In genomic region chr1:154556422-154556821, GRCh38 we compare ENCODE assay signal across 7 cellular contexts. TPM values are rescaled to one million over a fixed set of nuclear protein-coding genes. Genes with fewer than 3 reads are reported as not detected.
DNase-seq lines count a peak whose midpoint lies in the region; ATAC-seq, FAIRE-seq and TF ChIP-seq lines count a peak whose summit lies in the region.
"Had no signal": no experiment of that assay in that cellular context is flagged by ENCODE, and none has a peak within 500 bp of the region (broad histone marks: within the 10 kb centered on the region; RNA-seq: fewer than 3 reads in every experiment).

No MANE protein-coding gene starts in this region.

- H3K27ac ChIP-seq in A549: peak overlapping the region in 1 of 2 experiments; percentile 96; a peak in 2 of 6 replicates
- no peak overlapping the region for H3K27ac ChIP-seq in prostate gland

- TF ChIP-seq EP300 in A549 (IDR thresholded peaks at IDR 0.05): no peak

- no peak for TF ChIP-seq CTCF in A549 (IDR thresholded peaks at IDR 0.05)
- TF ChIP-seq CTCF in prostate gland (IDR thresholded peaks at IDR 0.05): no peak

- ATAC-seq in A549 (no peak), HG02884 (IDR thresholded peaks at IDR 0.05; ENCODE audit: unreplicated experiment) (no peak)

- H3K4me3 ChIP-seq in A549 (peak overlapping the region; percentile 85; the same call in 2 of the 3 replicates), iPS-15b (ENCODE audit: low read depth, low read length) (peak overlapping the region; percentile 87), prostate gland (peak overlapping the region in 1 of 2 donors; percentile 85)

- peaks cover 16% of the 10 kb centered on the region for H3K4me1 ChIP-seq in A549
- peaks cover 13% of the 10 kb centered on the region for H3K4me1 ChIP-seq in iPS-15b (ENCODE audit: control insufficient read depth, insufficient read depth, low read length)
- peaks cover 6% of the 10 kb centered on the region for H3K4me1 ChIP-seq in prostate gland (replicated peaks)

- no peak for TF ChIP-seq RAD21 in A549 (conservative IDR thresholded peaks at IDR 0.05 in 1 of 2, IDR thresholded peaks at IDR 0.05 in 1 of 2)

- POLR2A ChIA-PET in A549 (lab: Yijun Ruan, JAX): no interaction called here

- H3K9ac ChIP-seq in iPS-15b (ENCODE audit: low read depth, low read length): no peak overlapping the region

- H3K27me3 ChIP-seq in iPS-15b (ENCODE audit: control insufficient read depth, insufficient read depth, low read length): no peaks in the 10 kb centered on the region
- H3K27me3 ChIP-seq in prostate gland (replicated peaks; ENCODE audit: insufficient read depth): no peaks in the 10 kb centered on the region

- peak overlapping the region; percentile 96 for H3K4me2 ChIP-seq in A549

- intact Hi-C loops in prostate gland (cut with DNase I): loop anchor here (10.0 kb wide), 2 partner anchors 152 to 508 kb away; partner anchors contain the start of genes EFNA4 and IL6R

- no peak for FAIRE-seq in A549 (lab: Jason Lieb, UNC)

- TF ChIP-seq POLR2A in A549 (IDR thresholded peaks at IDR 0.05; ENCODE audit: low read length): no peak
- TF ChIP-seq POLR2A in prostate gland (IDR thresholded peaks at IDR 0.05): no peak

- WGBS in A549 (ENCODE audit: missing lambda C conversion rate): 66% methylated on average over 4 of the region's 4 CpGs
- 19% methylated on average over 4 of the region's 4 CpGs for WGBS in prostate gland

- peaks cover 36% of the 10 kb centered on the region for H3K36me3 ChIP-seq in iPS-15b (ENCODE audit: control insufficient read depth, insufficient read depth, low read length)
- peaks cover 20 to 38% of the 10 kb centered on the region in 2 donors for H3K36me3 ChIP-seq in prostate gland

- H3K9me3 ChIP-seq in A549 (no peaks in the 10 kb centered on the region), iPS-15b (ENCODE audit: control insufficient read depth, insufficient read depth, low read length) (no peaks in the 10 kb centered on the region), prostate gland (no peaks in the 10 kb centered on the region)

- CTCF ChIA-PET in A549 (lab: Yijun Ruan, JAX): interaction anchor here (0.6 to 3.7 kb wide), 6 partner anchors 11 to 222 kb away, joined by 3 to 24 read pairs (median 3); no protein-coding TSS in a partner anchor

- DNase-seq in A549 (ENCODE audit: low read depth in 1 of 2, low spot score in 1 of 2) (no peak), RPMI7951 (ENCODE audit: low read depth) (peak; percentile 28), prostate gland (ENCODE audit: low spot score) (no peak), iPS-NIHi11 (ENCODE audit: low spot score) (no peak)

TF ChIP-seq in A549, 52 proteins besides CTCF, POLR2A, EP300 and RAD21:
- TF ChIP-seq MAFK (IDR thresholded peaks at IDR 0.05; ENCODE audit: partially characterized antibody) (no peak), TFCP2L1 (CRISPR knock-in tag; IDR thresholded peaks at IDR 0.05) (no peak), TP53 (CRISPR knock-in tag; IDR thresholded peaks at IDR 0.05) (no peak), PHF8 (IDR thresholded peaks at IDR 0.05; ENCODE audit: borderline replicate concordance, low read depth) (no peak), CHD4 (IDR thresholded peaks at IDR 0.05; ENCODE audit: borderline replicate concordance) (no peak), ZC3H11A (IDR thresholded peaks at IDR 0.05) (no peak), PBX3 (IDR thresholded peaks at IDR 0.05) (no peak), FOSB (CRISPR knock-in tag; IDR thresholded peaks at IDR 0.05) (no peak), HOXA7 (CRISPR knock-in tag; IDR thresholded peaks at IDR 0.05) (no peak), RARB (CRISPR knock-in tag; IDR thresholded peaks at IDR 0.05) (no peak), SMC3 (IDR thresholded peaks at IDR 0.05) (no peak), ATOH8 (CRISPR knock-in tag; IDR thresholded peaks at IDR 0.05; ENCODE audit: low read depth) (no peak), NPAS2 (CRISPR knock-in tag; IDR thresholded peaks at IDR 0.05; ENCODE audit: borderline replicate concordance) (no peak), BHLHE40 (IDR thresholded peaks at IDR 0.05; ENCODE audit: low read depth, low read length) (no peak), FOXS1 (CRISPR knock-in tag; IDR thresholded peaks at IDR 0.05) (no peak), ZNF302 (CRISPR knock-in tag; IDR thresholded peaks at IDR 0.05) (no peak), USF2 (IDR thresholded peaks at IDR 0.05) (no peak), MYC (IDR thresholded peaks at IDR 0.05; ENCODE audit: borderline replicate concordance, low read length) (no peak)

RNA-seq across cellular contexts. Expression of gene UBE2Q1, which starts 2.0 kb away (rescaled TPM):
- 17.6 and 26.6 TPM in 2 replicates for polyA plus RNA-seq in A549 (2011; rRNA removed)
- 7.9 and 10.6 TPM in 2 replicates for polyA plus RNA-seq in A549 (2012; cell fraction: cytosol; rRNA removed)
- 5.3 and 11.3 TPM in 2 replicates for polyA plus RNA-seq in A549 (2012; cell fraction: nucleus; rRNA removed)
- polyA plus RNA-seq in A549 (2017; fragmentation: RNase III; extraction: RNeasy Plus Mini Kit Qiagen cat#74134 plus additional on column Dnase treatment): 41.9 to 49.7 TPM (median 47.2 TPM) in 3 replicates
- polyA minus RNA-seq in A549 (2011; rRNA and poly(A)+ RNA removed): 12.5 and 20.9 TPM in 2 replicates
- 15.1 and 24.2 TPM in 2 replicates for total RNA-seq in RPMI7951 (2014; rRNA removed; shearing (Covaris generic))
- total RNA-seq in prostate gland: 10 to 100 TPM; 24.7 to 43.7 TPM

RNA-seq across cellular contexts. Expression of gene CHRNB2, which starts 11.2 kb away (rescaled TPM):
- polyA plus RNA-seq in A549 (2011; rRNA removed) (0.21 and 0.36 TPM in 2 replicates), A549 (2017; fragmentation: RNase III; extraction: RNeasy Plus Mini Kit Qiagen cat#74134 plus additional on column Dnase treatment) (0.21 to 0.28 TPM (median 0.25 TPM) in 3 replicates)
- polyA plus RNA-seq in A549 (2012; cell fraction: cytosol; rRNA removed): 0.17 and 0.30 TPM in 2 replicates
- polyA plus RNA-seq in A549 (2012; cell fraction: nucleus; rRNA removed): 0.43 and 0.52 TPM in 2 replicates
- 0.66 and 0.97 TPM in 2 replicates for polyA minus RNA-seq in A549 (2011; rRNA and poly(A)+ RNA removed)
- 0.10 TPM in 1 of 2 replicates, not detected in the other for total RNA-seq in RPMI7951 (2014; rRNA removed; shearing (Covaris generic))
- total RNA-seq in prostate gland: under 1 TPM; 0.05 to 0.74 TPM
- total RNA-seq: subcutaneous adipose tissue had no signal

RNA-seq across cellular contexts. Expression of gene ADAR, which starts 51.6 kb away (rescaled TPM):
- polyA plus RNA-seq in A549 (2011; rRNA removed) (170 and 171 TPM in 2 replicates), A549 (2017; fragmentation: RNase III; extraction: RNeasy Plus Mini Kit Qiagen cat#74134 plus additional on column Dnase treatment) (71.7 to 76.1 TPM (median 76.0 TPM) in 3 replicates)
- polyA plus RNA-seq in A549 (2012; cell fraction: cytosol; rRNA removed): 55.4 and 62.7 TPM in 2 replicates
- 90.0 and 104 TPM in 2 replicates for polyA plus RNA-seq in A549 (2012; cell fraction: nucleus; rRNA removed)
- 264 and 283 TPM in 2 replicates for polyA minus RNA-seq in A549 (2011; rRNA and poly(A)+ RNA removed)
- 59.1 and 62.2 TPM in 2 replicates for total RNA-seq in RPMI7951 (2014; rRNA removed; shearing (Covaris generic))
- total RNA-seq in prostate gland: 100 to 1,000 TPM in 1 of 2 donors, 10 to 100 TPM in 1; 98.1 to 181 TPM

RNA-seq across cellular contexts. Expression of gene SHE, which starts 54.2 kb away (rescaled TPM):
- polyA plus RNA-seq in A549 (2011; rRNA removed) (0.01 and 0.03 TPM in 2 replicates), A549 (2017; fragmentation: RNase III; extraction: RNeasy Plus Mini Kit Qiagen cat#74134 plus additional on column Dnase treatment) (0.01 TPM in 1 of 3 replicates, not detected in the others)
- 0.01 TPM in 1 of 2 replicates, not detected in the other for polyA plus RNA-seq in A549 (2012; cell fraction: cytosol; rRNA removed)
- not detected in 2 replicates for polyA plus RNA-seq in A549 (2012; cell fraction: nucleus; rRNA removed)
- polyA minus RNA-seq in A549 (2011; rRNA and poly(A)+ RNA removed): not detected in 2 replicates
- total RNA-seq in RPMI7951 (2014; rRNA removed; shearing (Covaris generic)): not detected in 2 replicates
- total RNA-seq in prostate gland: 10 to 100 TPM in 1 of 2 donors, 1 to 10 TPM in 1; 5.4 to 29.9 TPM

RNA-seq across cellular contexts. Expression of gene TDRD10, which starts 54.4 kb away (rescaled TPM):
- polyA plus RNA-seq in A549 (2011; rRNA removed): 0.04 TPM in 1 of 2 replicates, not detected in the other
- polyA plus RNA-seq in A549 (2012; cell fraction: cytosol; rRNA removed): 0.01 and 0.04 TPM in 2 replicates
- 0.10 TPM in 1 of 2 replicates, not detected in the other for polyA plus RNA-seq in A549 (2012; cell fraction: nucleus; rRNA removed)
- polyA plus RNA-seq in A549 (2017; fragmentation: RNase III; extraction: RNeasy Plus Mini Kit Qiagen cat#74134 plus additional on column Dnase treatment): not detected in 3 replicates
- not detected in 2 replicates for polyA minus RNA-seq in A549 (2011; rRNA and poly(A)+ RNA removed)
- not detected in 2 replicates for total RNA-seq in RPMI7951 (2014; rRNA removed; shearing (Covaris generic))
- 10 to 100 TPM in 1 of 2 donors, under 1 TPM in 1; 0.46 to 11.4 TPM for total RNA-seq in prostate gland
